ENCODE assay signal across 12 cellular contexts in genomic region chr15:28921925-28922711, GRCh38. TPM values are rescaled to one million over a fixed set of nuclear protein-coding genes. Genes with fewer than 3 reads are reported as not detected.
DNase-seq lines count a peak whose midpoint lies in the region; ATAC-seq, FAIRE-seq and TF ChIP-seq lines count a peak whose summit lies in the region.
"Had no signal": no experiment of that assay in that cellular context is flagged by ENCODE, and none has a peak within 500 bp of the region (broad histone marks: within the 10 kb centered on the region; RNA-seq: fewer than 3 reads in every experiment).

No MANE protein-coding gene starts in this region.

- H3K9ac ChIP-seq in kidney (ENCODE audit: low read length in 2 of 2) = no peak overlapping the region
- H3K9ac ChIP-seq: parathyroid adenoma had no signal

- H3K4me3 ChIP-seq in kidney (ENCODE audit: low read length in 2 of 2) = no peak overlapping the region

- FAIRE-seq in kidney (lab: Jason Lieb, UNC) = no peak
- FAIRE-seq: GM12892 had no signal

- no peaks in the 10 kb centered on the region for H3K36me3 ChIP-seq in kidney (ENCODE audit: control insufficient read depth in 1 of 2, insufficient read depth in 2 of 2, low read length in 2 of 2)

- intact Hi-C loops in kidney (cut with DNase I) = no loop called here

- TF ChIP-seq CTCF in 22Rv1 (IDR thresholded peaks at IDR 0.05) = 0 out of 2 replicates have a peak, but pooled peaks have one; percentile 5
- peak; percentile 9 for TF ChIP-seq CTCF in GM12873 (IDR thresholded peaks at IDR 0.05; ENCODE audit: insufficient read depth, low read depth, low read length, missing control alignments)
- no peak for TF ChIP-seq CTCF in kidney (IDR thresholded peaks at IDR 0.05; ENCODE audit: borderline replicate concordance, extremely low read depth, insufficient read depth)
- no peak for TF ChIP-seq CTCF in GM13977 (IDR thresholded peaks at IDR 0.05; ENCODE audit: extremely low read depth, insufficient read depth, missing control alignments)

- DNase-seq in kidney (peak; percentile 50), GM13977 (ENCODE audit: low spot score) (no peak), NCI-H2107 (lab: John Stamatoyannopoulos, UW) (no peak)
- DNase-seq: left cardiac atrium, NCI-H1105 treated with DMSO at 0.1 percent for 48 hours had no signal

- in situ Hi-C loops in GM13977 (cut with MboI; ENCODE audit: low pct_unique_long_range_greater_than_20kb, low sequenced_read_pairs, unreplicated experiment) = no loop called here

- H3K27ac ChIP-seq in 22Rv1 (no peak overlapping the region), kidney (ENCODE audit: low read depth in 2 of 2, low read length in 2 of 2) (no peak overlapping the region)
- H3K27ac ChIP-seq: parathyroid adenoma had no signal

- ATAC-seq in SK-N-SH treated with all-trans-retinoic acid at 6 μM for 48 hours (peak; percentile 34; the same call in 1 of the 3 replicates), HG03565 (IDR thresholded peaks at IDR 0.05; ENCODE audit: unreplicated experiment) (no peak), HG02623 (IDR thresholded peaks at IDR 0.05; ENCODE audit: unreplicated experiment) (no peak)
- ATAC-seq: left cardiac atrium had no signal

- H3K4me1 ChIP-seq in kidney (ENCODE audit: control insufficient read depth in 1 of 2, insufficient read depth in 1 of 2, low read depth in 1 of 2, low read length in 2 of 2) = no peaks in the 10 kb centered on the region
- H3K4me1 ChIP-seq: parathyroid adenoma had no signal

- H3K9me3 ChIP-seq in kidney (ENCODE audit: control insufficient read depth in 1 of 2, low read length in 2 of 2) = no peaks in the 10 kb centered on the region

TF ChIP-seq in SK-N-SH treated with all-trans-retinoic acid at 6 μM for 48 hours, 23 proteins besides CTCF, POLR2A, EP300 and RAD21:
- TF ChIP-seq CSDC2 (CRISPR knock-in tag; IDR thresholded peaks at IDR 0.05) (no peak), RARB (CRISPR knock-in tag; IDR thresholded peaks at IDR 0.05) (no peak), ZFP30 (CRISPR knock-in tag; IDR thresholded peaks at IDR 0.05) (no peak), PPARA (CRISPR knock-in tag; IDR thresholded peaks at IDR 0.05; ENCODE audit: borderline replicate concordance) (no peak), ZNF70 (CRISPR knock-in tag; IDR thresholded peaks at IDR 0.05) (no peak), ZFP3 (CRISPR knock-in tag; IDR thresholded peaks at IDR 0.05) (no peak), GLIS3 (CRISPR knock-in tag; IDR thresholded peaks at IDR 0.05) (no peak), TCF4 (CRISPR knock-in tag; IDR thresholded peaks at IDR 0.05; ENCODE audit: borderline replicate concordance) (no peak), ZNF8 (CRISPR knock-in tag; IDR thresholded peaks at IDR 0.05) (no peak), ISL1 (CRISPR knock-in tag; IDR thresholded peaks at IDR 0.05) (no peak), PATZ1 (CRISPR knock-in tag; IDR thresholded peaks at IDR 0.05; ENCODE audit: borderline replicate concordance) (no peak)
TF ChIP-seq in SK-N-SH treated with all-trans-retinoic acid at 6 μM for 48 hours: peak in this region for 0.

RNA-seq across cellular contexts. Expression of gene APBA2, which starts 36.3 kb away (rescaled TPM):
- total RNA-seq in kidney = 6.1 TPM
- 1.0 TPM for polyA plus RNA-seq in kidney (ENCODE audit: insufficient read depth, low read depth, low replicate concordance)

Comparison
In these comparisons a context has a peak if more than half of its experiments do, and no peak if none do; other contexts are left out.
1. CTCF ChIP-seq: peak in 22Rv1 (single experiment) and GM12873 (single experiment); none in kidney (single experiment) and GM13977 (single experiment).